ENCODE assay signal across 20 cellular contexts in the genomic region with DNA sequence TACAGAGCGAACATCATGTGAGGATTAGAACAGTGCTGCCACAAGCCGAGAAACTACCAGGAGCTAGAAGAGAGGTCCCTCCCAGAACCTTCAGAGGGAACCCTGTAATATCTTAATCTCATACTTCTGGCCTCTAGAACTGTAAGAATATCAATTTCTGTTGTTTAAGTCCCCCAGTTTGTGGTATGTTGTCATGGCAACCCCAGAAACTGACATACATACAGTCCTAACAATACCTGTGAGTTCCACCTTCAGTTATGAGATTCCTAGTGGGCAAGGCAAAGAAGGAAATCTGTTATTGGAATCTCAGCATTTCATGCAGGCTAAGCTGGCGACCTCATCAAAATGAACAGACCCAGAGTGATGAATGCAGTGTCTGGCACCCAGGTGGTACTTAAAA. TPM values are rescaled to one million over a fixed set of nuclear protein-coding genes. Genes with fewer than 3 reads are reported as not detected.
DNase-seq lines count a peak whose midpoint lies in the region; ATAC-seq, FAIRE-seq and TF ChIP-seq lines count a peak whose summit lies in the region.
"Had no signal": no experiment of that assay in that cellular context is flagged by ENCODE, and none has a peak within 500 bp of the region (broad histone marks: within the 10 kb centered on the region; RNA-seq: fewer than 3 reads in every experiment).

No MANE protein-coding gene starts in this region.

- WGBS in GM12878 (ENCODE audit: insufficient coverage, insufficient replicate concordance, low lambda C conversion rate, missing lambda C conversion rate), result 50% methylated on average over 3 of the region's 3 CpGs

- H3K27ac ChIP-seq in GM12878 (ENCODE audit: control insufficient read depth, insufficient read depth), result no peak overlapping the region
- H3K27ac ChIP-seq: 22Rv1, A549, C4-2B had no signal

- no peaks in the 10 kb centered on the region for H3K9me3 ChIP-seq in GM12878 (replicated peaks; ENCODE audit: control insufficient read depth, insufficient read depth, low read length)
- H3K9me3 ChIP-seq: A549, Caco-2 had no signal

- H3K4me1 ChIP-seq in GM12878 (ENCODE audit: control insufficient read depth, insufficient read depth, low read length), result peaks cover 3% of the 10 kb centered on the region; the same call in 1 of the 2 replicates
- H3K4me1 ChIP-seq: A549, Caco-2 had no signal

- in situ Hi-C loops in GM12878 (cut with MboI), result loop anchor here (25.0 kb wide), 1 partner anchor 345 kb away; no protein-coding TSS in a partner anchor

- H3K79me2 ChIP-seq in GM12878 (ENCODE audit: control insufficient read depth, insufficient read depth, low read length), result no peaks in the 10 kb centered on the region

- H3K36me3 ChIP-seq in GM12878 (ENCODE audit: control insufficient read depth in 2 of 2, insufficient read depth in 2 of 2, low read length in 1 of 2), result no peaks in the 10 kb centered on the region

- ATAC-seq in GM12878 (no peak), sciatic nerve (no peak), HG02763 (IDR thresholded peaks at IDR 0.05; ENCODE audit: unreplicated experiment) (no peak)
- ATAC-seq: A549 had no signal

- CTCF ChIA-PET in GM12878 (lab: Yijun Ruan, JAX), result interaction anchor here (0.7 to 8.7 kb wide), 5 partner anchors 11 to 81 kb away, joined by 3 to 58 read pairs (median 7); no protein-coding TSS in a partner anchor

- no peak for FAIRE-seq in GM12878 (lab: Jason Lieb, UNC)
- FAIRE-seq: A549, D721Med, GM19239, H1 had no signal

- intact Hi-C loops in GM12878 (cut with micrococcal nuclease; ENCODE audit: unreplicated experiment) (no loop called here), sciatic nerve (cut with DNase I) (no loop called here)

- POLR2A ChIA-PET in GM12878 (lab: Charles Lee), result no interaction called here

- RAD21 ChIA-PET in GM12878 (lab: Charles Lee; ENCODE audit: unreplicated experiment), result no interaction called here

- SMC1A ChIA-PET in GM12878 (lab: Charles Lee; ENCODE audit: uncharacterized antibody, unreplicated experiment), result interaction anchor here (0.5 to 1.9 kb wide), 2 partner anchors 81 to 550 kb away, joined by 3 to 5 read pairs; no protein-coding TSS in a partner anchor

- no peaks in the 10 kb centered on the region for H3K27me3 ChIP-seq in GM12878 (replicated peaks in 1 of 2; ENCODE audit: control insufficient read depth in 2 of 2, insufficient read depth in 2 of 2, low read length in 1 of 2)

- TF ChIP-seq RAD21 in GM12878 (IDR thresholded peaks at IDR 0.05; ENCODE audit: insufficient read depth, low read depth, low read length), result no peak

- H2AFZ ChIP-seq in GM12878 (ENCODE audit: control insufficient read depth, low read depth, low read length), result no peak overlapping the region

- no peak for TF ChIP-seq POLR2A in GM12878 (IDR thresholded peaks at IDR 0.05; ENCODE audit: low read depth, low read length)

- no peak for TF ChIP-seq EP300 in GM12878 (IDR thresholded peaks at IDR 0.05; ENCODE audit: borderline replicate concordance in 1 of 2, control insufficient read depth in 1 of 2, low read depth in 2 of 2, low read length in 2 of 2)

- H4K20me1 ChIP-seq in GM12878 (ENCODE audit: control insufficient read depth, insufficient read depth), result no peaks in the 10 kb centered on the region

- H3K4me3 ChIP-seq in GM12878, result no peak overlapping the region
- H3K4me3 ChIP-seq: A549 had no signal

- H3K9ac ChIP-seq in GM12878 (ENCODE audit: control insufficient read depth, insufficient read depth, low read length), result no peak overlapping the region

- no peak overlapping the region for H3K4me2 ChIP-seq in GM12878 (ENCODE audit: control insufficient read depth, insufficient read depth)
- H3K4me2 ChIP-seq: A549 had no signal

- TF ChIP-seq CTCF in GM12878 (IDR thresholded peaks at IDR 0.05 in 2 of 3, conservative IDR thresholded peaks at IDR 0.05 in 1 of 3; ENCODE audit: control insufficient read depth in 2 of 3, extremely low read depth in 1 of 3, insufficient read depth in 1 of 3, low read depth in 3 of 3, low read length in 3 of 3), result no peak

- DNase-seq in DMS53 (lab: John Stamatoyannopoulos, UW) (peak; percentile 49), DMS53 treated with DMSO at 0.1 percent for 48 hours (lab: John Stamatoyannopoulos, UW; ENCODE audit: unreplicated experiment) (no peak), M059J (ENCODE audit: low read depth) (peak; percentile 9), GM12878 (ENCODE audit: low read depth, low spot score) (no peak), sciatic nerve (ENCODE audit: low spot score) (peak; percentile 1), NCI-H2196 (lab: John Stamatoyannopoulos, UW; ENCODE audit: unreplicated experiment) (no peak), activated T-cell treated with anti-CD3 and anti-CD28 coated beads for 4 hours (no peak)
- DNase-seq: AML-193; Caco-2; CD4-positive, alpha-beta T cell; DMS79 treated with DMSO at 0.1 percent for 48 hours; H9 had no signal

- BruUV-seq in GM12878 (replicated peaks; lab: Mats Ljungman, UMichigan), result no TSS peak

TF ChIP-seq in GM12878, 131 proteins besides CTCF, POLR2A, EP300 and RAD21:
- TF ChIP-seq BMI1 (IDR thresholded peaks at IDR 0.05; ENCODE audit: borderline replicate concordance) (peak; percentile 51), DPF2 (IDR thresholded peaks at IDR 0.05) (no peak)
TF ChIP-seq in GM12878: peak in this region for 1.

RNA-seq across cellular contexts. Expression of gene ZBTB49, which starts 42.5 kb away (rescaled TPM):
- 4.2 and 6.2 TPM in 2 replicates for total RNA-seq in M059J (2014; rRNA removed; shearing (Covaris generic))
- 16.3 and 20.3 TPM in 2 replicates for total RNA-seq in GM12878 (2013; cell fraction: nucleolus; rRNA removed)
- total RNA-seq in GM12878 (2014; rRNA removed) (3.9 and 4.2 TPM in 2 replicates), GM12878 (2014; rRNA removed; fragmentation: Illumina TruSeq; extraction: Trizol) (3.2 and 4.4 TPM in 2 replicates), GM12878 (2021) (3.0 and 4.4 TPM in 2 replicates), sciatic nerve (12.3 TPM)
- polyA plus RNA-seq in GM12878 (2011; ENCODE audit: low read depth), result 4.2 TPM
- polyA plus RNA-seq in GM12878 (2011; rRNA removed) (4.3 and 4.5 TPM in 2 replicates), GM12878 (2014; fragmentation: Illumina TruSeq; extraction: Trizol) (4.8 and 5.5 TPM in 2 replicates), GM12878 (2014; fragmentation: Nextera tagmentation; extraction: Ambion mirVana) (under 1 TPM; 0.37 TPM), GM12878 (2014; rRNA removed) (3.0 and 4.5 TPM in 2 replicates), GM12878 (2016; fragmentation: Nextera tagmentation; extraction: Ambion mirVana) (1 to 10 TPM; 3.8 to 4.0 TPM)
- polyA plus RNA-seq in GM12878 (2011; cell fraction: cytosol; rRNA removed), result 3.4 and 3.6 TPM in 2 replicates
- polyA plus RNA-seq in GM12878 (2011; cell fraction: nucleus; rRNA removed), result 6.4 and 7.0 TPM in 2 replicates
- polyA plus RNA-seq in GM12878 (2012), result 2.5 and 2.6 TPM in 2 replicates
- polyA minus RNA-seq in GM12878 (2011; rRNA and poly(A)+ RNA removed), result 5.6 and 5.9 TPM in 2 replicates
- polyA minus RNA-seq in GM12878 (2011; cell fraction: cytosol; rRNA and poly(A)+ RNA removed), result 2.0 and 3.0 TPM in 2 replicates
- polyA minus RNA-seq in GM12878 (2011; cell fraction: nucleus; rRNA and poly(A)+ RNA removed), result 6.3 and 6.8 TPM in 2 replicates

RNA-seq across cellular contexts. Expression of gene LYAR, which starts 42.6 kb away (rescaled TPM):
- total RNA-seq in M059J (2014; rRNA removed; shearing (Covaris generic)), result 24.9 and 26.1 TPM in 2 replicates
- total RNA-seq in GM12878 (2013; cell fraction: nucleolus; rRNA removed), result 8.1 and 9.9 TPM in 2 replicates
- total RNA-seq in GM12878 (2014; rRNA removed) (38.2 and 44.5 TPM in 2 replicates), GM12878 (2014; rRNA removed; fragmentation: Illumina TruSeq; extraction: Trizol) (75.1 and 85.4 TPM in 2 replicates), GM12878 (2021) (36.5 and 38.6 TPM in 2 replicates), sciatic nerve (12.7 TPM)
- polyA plus RNA-seq in GM12878 (2011; ENCODE audit: low read depth), result 14.9 TPM
- polyA plus RNA-seq in GM12878 (2011; rRNA removed) (18.6 and 25.3 TPM in 2 replicates), GM12878 (2014; fragmentation: Illumina TruSeq; extraction: Trizol) (81.8 and 82.0 TPM in 2 replicates), GM12878 (2014; fragmentation: Nextera tagmentation; extraction: Ambion mirVana) (10 to 100 TPM; 18.3 to 27.2 TPM), GM12878 (2014; rRNA removed) (37.0 and 42.1 TPM in 2 replicates), GM12878 (2016; fragmentation: Nextera tagmentation; extraction: Ambion mirVana) (10 to 100 TPM; 55.6 to 64.4 TPM)
- polyA plus RNA-seq in GM12878 (2011; cell fraction: cytosol; rRNA removed), result 6.5 and 7.0 TPM in 2 replicates
- polyA plus RNA-seq in GM12878 (2011; cell fraction: nucleus; rRNA removed), result 7.0 and 9.8 TPM in 2 replicates
- 24.8 and 25.9 TPM in 2 replicates for polyA plus RNA-seq in GM12878 (2012)
- polyA minus RNA-seq in GM12878 (2011; rRNA and poly(A)+ RNA removed), result 1.9 and 3.7 TPM in 2 replicates
- 4.7 and 5.1 TPM in 2 replicates for polyA minus RNA-seq in GM12878 (2011; cell fraction: cytosol; rRNA and poly(A)+ RNA removed)
- polyA minus RNA-seq in GM12878 (2011; cell fraction: nucleus; rRNA and poly(A)+ RNA removed), result 2.7 and 5.4 TPM in 2 replicates

RNA-seq across cellular contexts. Expression of gene NSG1, which starts 54.4 kb away (rescaled TPM):
- 0.20 TPM in 1 of 2 replicates, not detected in the other for total RNA-seq in M059J (2014; rRNA removed; shearing (Covaris generic))
- total RNA-seq in GM12878 (2013; cell fraction: nucleolus; rRNA removed), result not detected in 2 replicates
- total RNA-seq in GM12878 (2014; rRNA removed), result not detected in 2 replicates
- total RNA-seq in GM12878 (2014; rRNA removed; fragmentation: Illumina TruSeq; extraction: Trizol), result not detected in 2 replicates
- 0.10 TPM in 1 of 2 replicates, not detected in the other for total RNA-seq in GM12878 (2021)
- 0.42 TPM for polyA plus RNA-seq in GM12878 (2011; ENCODE audit: low read depth)
- polyA plus RNA-seq in GM12878 (2011; rRNA removed), result 0.03 TPM in 1 of 2 replicates, not detected in the other
- not detected in 2 replicates for polyA plus RNA-seq in GM12878 (2011; cell fraction: cytosol; rRNA removed)
- polyA plus RNA-seq in GM12878 (2011; cell fraction: nucleus; rRNA removed), result 0.26 TPM in 1 of 2 replicates, not detected in the other
- polyA plus RNA-seq in GM12878 (2012), result 0.59 and 0.70 TPM in 2 replicates
- polyA plus RNA-seq in GM12878 (2014; fragmentation: Illumina TruSeq; extraction: Trizol), result 0.06 TPM in 1 of 2 replicates, not detected in the other
- polyA plus RNA-seq in GM12878 (2014; fragmentation: Nextera tagmentation; extraction: Ambion mirVana), result not detected
- 0.22 TPM in 1 of 2 replicates, not detected in the other for polyA plus RNA-seq in GM12878 (2014; rRNA removed)
- polyA plus RNA-seq in GM12878 (2016; fragmentation: Nextera tagmentation; extraction: Ambion mirVana), result under 1 TPM; 0.15 to 0.19 TPM
- polyA minus RNA-seq in GM12878 (2011; rRNA and poly(A)+ RNA removed), result not detected in 2 replicates
- not detected in 2 replicates for polyA minus RNA-seq in GM12878 (2011; cell fraction: cytosol; rRNA and poly(A)+ RNA removed)
- polyA minus RNA-seq in GM12878 (2011; cell fraction: nucleus; rRNA and poly(A)+ RNA removed), result not detected in 2 replicates
- total RNA-seq in sciatic nerve, result 12.2 TPM
- total RNA-seq: HT-29 had no signal

Comparison
In these comparisons a context has a peak if more than half of its experiments do, and no peak if none do; other contexts are left out.
1. DNase-seq: peak in DMS53 (single experiment), M059J (single experiment) and sciatic nerve (single experiment); none in DMS53 treated with DMSO at 0.1 percent for 48 hours (single experiment), GM12878 (single experiment), NCI-H2196 (single experiment) and activated T-cell treated with anti-CD3 and anti-CD28 coated beads for 4 hours (single experiment).
2. RNA of gene NSG1, which starts 54.4 kb away (total RNA-seq): 12.2 TPM in sciatic nerve (single experiment); 0.20 TPM in M059J and 0.10 TPM in GM12878; every median in the first group is over 10 times any median in the second.